Comparison of ENCODE assay signal across 9 cellular contexts in genomic region chr6:161373905-161374451, GRCh38.
DNase-seq lines count a peak whose midpoint lies in the region; ATAC-seq and TF ChIP-seq lines count a peak whose summit lies in the region.
"Had no signal": no experiment of that assay in that cellular context is flagged by ENCODE, and none has a peak within 500 bp of the region (broad histone marks: within the 10 kb centered on the region; RNA-seq: fewer than 3 reads in every experiment).

No MANE protein-coding gene starts in this region.

- TF ChIP-seq CTCF in OCI-LY3 (IDR thresholded peaks at IDR 0.05; ENCODE audit: low read depth, low read length) (peak; percentile 89), fibroblast of the aortic adventitia (IDR thresholded peaks at IDR 0.05; ENCODE audit: insufficient read depth, low read length) (peak; percentile 98), neutrophil (IDR thresholded peaks at IDR 0.05) (peak; percentile 85), thoracic aorta (IDR thresholded peaks at IDR 0.05) (peak; percentile 95)

- no peaks in the 10 kb centered on the region for H3K9me3 ChIP-seq in OCI-LY3 (ENCODE audit: insufficient read depth, low read length)
- H3K9me3 ChIP-seq in neutrophil: no peaks in the 10 kb centered on the region
- H3K9me3 ChIP-seq in thoracic aorta: no peaks in the 10 kb centered on the region

- ATAC-seq in HG03521 (IDR thresholded peaks at IDR 0.05; ENCODE audit: unreplicated experiment) (peak; percentile 36), thoracic aorta (ENCODE audit: insufficient number of reproducible peaks, low FRiP score, low read depth) (no peak)

- H2AFZ ChIP-seq in OCI-LY3 (ENCODE audit: low read depth, low read length): no peak overlapping the region

- H3K4me3 ChIP-seq in OCI-LY3 (ENCODE audit: low read length) (no peak overlapping the region), fibroblast of the aortic adventitia (ENCODE audit: low read depth, low read length) (no peak overlapping the region), neutrophil (ENCODE audit: low read depth in 1 of 2, low read length in 1 of 2) (no peak overlapping the region), thoracic aorta (no peak overlapping the region)
- H3K4me3 ChIP-seq: skin epidermis had no signal

- H3K79me2 ChIP-seq in OCI-LY3 (ENCODE audit: low read length): no peaks in the 10 kb centered on the region

- H3K9ac ChIP-seq in OCI-LY3 (ENCODE audit: low read length): no peak overlapping the region

- DNase-seq in SHP77 (lab: John Stamatoyannopoulos, UW): peak; percentile 27 to 46
- DNase-seq in SHP77 treated with DMSO at 0.1 percent for 48 hours (lab: John Stamatoyannopoulos, UW): no peak
- DNase-seq in activated T-cell treated with anti-CD3 and anti-CD28 coated beads, Interleukin-2, amount 50 U/mL, for 48 hours: peak; percentile 80 to 84
- DNase-seq in fibroblast of the aortic adventitia (ENCODE audit: low read depth): peak; percentile 69
- DNase-seq in thoracic aorta (ENCODE audit: low spot score): no peak

- no peaks in the 10 kb centered on the region for H3K27me3 ChIP-seq in OCI-LY3 (ENCODE audit: low read depth, low read length)
- H3K27me3 ChIP-seq in neutrophil: no peaks in the 10 kb centered on the region
- no peaks in the 10 kb centered on the region for H3K27me3 ChIP-seq in thoracic aorta (replicated peaks; ENCODE audit: insufficient read depth)

- H3K4me2 ChIP-seq in OCI-LY3 (ENCODE audit: low read length): peak overlapping the region; percentile 37

- H4K20me1 ChIP-seq in OCI-LY3 (ENCODE audit: insufficient read depth, low read length): no peaks in the 10 kb centered on the region

- no peaks in the 10 kb centered on the region for H3K36me3 ChIP-seq in OCI-LY3 (replicated peaks; ENCODE audit: low read depth, low read length)
- H3K36me3 ChIP-seq in neutrophil: no peaks in the 10 kb centered on the region
- no peaks in the 10 kb centered on the region for H3K36me3 ChIP-seq in thoracic aorta

- H3K4me1 ChIP-seq in OCI-LY3 (ENCODE audit: low read length): peaks cover 15% of the 10 kb centered on the region
- H3K4me1 ChIP-seq in neutrophil (ENCODE audit: control insufficient read depth in 1 of 2, insufficient read depth in 1 of 2, low read depth in 1 of 2, low read length in 1 of 2): peaks cover 5% of the 10 kb centered on the region in 2 experiments
- no peaks in the 10 kb centered on the region for H3K4me1 ChIP-seq in thoracic aorta (ENCODE audit: control insufficient read depth in 1 of 2, low read depth in 2 of 2)

- no peak overlapping the region for H3K27ac ChIP-seq in OCI-LY3 (ENCODE audit: low read length)
- no peak overlapping the region for H3K27ac ChIP-seq in neutrophil
- H3K27ac ChIP-seq in thoracic aorta: no peak overlapping the region
- H3K27ac ChIP-seq: skin epidermis had no signal

Comparison
In these comparisons a context has a peak if more than half of its experiments do, and no peak if none do; other contexts are left out.
1. DNase-seq: peak in SHP77 (2 of 2), activated T-cell treated with anti-CD3 and anti-CD28 coated beads, Interleukin-2, amount 50 U/mL, for 48 hours (2 of 2) and fibroblast of the aortic adventitia (single experiment); none in SHP77 treated with DMSO at 0.1 percent for 48 hours (single experiment) and thoracic aorta (single experiment).
2. Peak in every context shown above with its lines, with median percentiles within 50 percentile points of each other: CTCF ChIP-seq.